26 cellular contexts compared by ENCODE assay signal in the genomic region with DNA sequence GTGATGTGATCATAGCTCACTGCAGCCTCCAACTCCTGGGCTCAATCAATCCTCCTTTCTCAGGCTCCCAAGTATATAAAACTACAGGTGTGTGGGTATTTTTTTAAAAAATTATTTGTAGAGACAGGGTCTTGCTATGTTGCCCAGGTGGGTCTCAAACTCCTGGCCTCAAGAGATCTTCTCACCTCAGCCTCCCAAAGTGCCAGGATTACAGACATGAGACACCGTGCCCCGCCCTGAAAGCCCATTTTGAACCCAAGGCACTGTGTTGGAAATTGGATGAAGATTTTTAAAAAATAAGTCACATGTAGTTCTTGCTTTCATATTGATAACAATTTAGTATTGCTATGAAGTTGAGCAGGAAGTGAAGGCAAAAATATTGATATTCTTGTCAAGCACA.
DNase-seq lines count a peak whose midpoint lies in the region; ATAC-seq, FAIRE-seq and TF ChIP-seq lines count a peak whose summit lies in the region.
"Had no signal": no experiment of that assay in that cellular context is flagged by ENCODE, and none has a peak within 500 bp of the region (broad histone marks: within the 10 kb centered on the region; RNA-seq: fewer than 3 reads in every experiment).

No MANE protein-coding gene starts in this region.

- H3K27me3 ChIP-seq in PC-9 (ENCODE audit: insufficient read depth, low read depth) (no peaks in the 10 kb centered on the region), mesendoderm (ENCODE audit: insufficient read depth, low read length, poor library complexity) (no peaks in the 10 kb centered on the region), rectal smooth muscle tissue (ENCODE audit: control insufficient read depth, insufficient read depth, low read length) (no peaks in the 10 kb centered on the region)
- H3K27me3 ChIP-seq: left lung, neural progenitor cell, tibial nerve had no signal

- peaks cover 45% of the 10 kb centered on the region for H3K4me1 ChIP-seq in A549
- H3K4me1 ChIP-seq in PC-9 (replicated peaks; ENCODE audit: insufficient read depth) = peaks cover 82% of the 10 kb centered on the region
- H3K4me1 ChIP-seq in mesendoderm (ENCODE audit: control insufficient read depth, low read depth, low read length) = peaks cover 5% of the 10 kb centered on the region
- H3K4me1 ChIP-seq in rectal smooth muscle tissue (ENCODE audit: control insufficient read depth, insufficient read depth, low read length) = peaks cover 37% of the 10 kb centered on the region

- TF ChIP-seq RAD21 in A549 (conservative IDR thresholded peaks at IDR 0.05 in 1 of 2, IDR thresholded peaks at IDR 0.05 in 1 of 2) = no peak

- ATAC-seq in A549 = no peak
- ATAC-seq: activated naive CD4-positive, alpha-beta T cell treated with anti-CD3 and anti-CD28 coated beads, Interleukin-2, amount 50 U/mL, for 72 hours; stimulated activated naive CD8-positive, alpha-beta T cell treated with anti-CD3 and anti-CD28 coated beads, Interleukin-15, Interleukin-2, amounts not matched to agents 100 U/mL and 50 U/mL, for 24 hours had no signal

- peaks cover 35% of the 10 kb centered on the region for H3F3A ChIP-seq in PC-9 (ENCODE audit: insufficient read depth, low read depth)

- H2BK120ac ChIP-seq in mesendoderm (ENCODE audit: low read depth, low read length) = peak overlapping the region; percentile 33

- no peak for TF ChIP-seq EP300 in A549 (IDR thresholded peaks at IDR 0.05)

- TF ChIP-seq POLR2A in A549 (IDR thresholded peaks at IDR 0.05; ENCODE audit: low read length) = no peak

- H3K79me1 ChIP-seq in mesendoderm (ENCODE audit: low read length) = no peaks in the 10 kb centered on the region

- TF ChIP-seq CTCF in A549 (IDR thresholded peaks at IDR 0.05) (no peak), PC-9 (conservative IDR thresholded peaks at IDR 0.05) (no peak)

- H3K18ac ChIP-seq in mesendoderm (ENCODE audit: low read length) = no peak overlapping the region

- H2AFZ ChIP-seq in PC-9 = no peak overlapping the region
- H2AFZ ChIP-seq: neural progenitor cell had no signal

- H3K4me3 ChIP-seq in A549 = no peak overlapping the region
- H3K4me3 ChIP-seq in PC-9 = no peak overlapping the region
- H3K4me3 ChIP-seq in mesendoderm (ENCODE audit: low read length) = no peak overlapping the region
- H3K4me3 ChIP-seq in rectal smooth muscle tissue (ENCODE audit: low read length) = no peak overlapping the region
- H3K4me3 ChIP-seq: left lung, neural progenitor cell, tibial nerve had no signal

- no peak overlapping the region for H2BK15ac ChIP-seq in mesendoderm (replicated peaks; ENCODE audit: low read depth)

- BruUV-seq in PC-9 (replicated peaks; lab: Mats Ljungman, UMichigan) = no TSS peak

- no peak overlapping the region for H4K8ac ChIP-seq in mesendoderm (ENCODE audit: low read depth, low read length)

- H3K9me3 ChIP-seq in A549 (no peaks in the 10 kb centered on the region), PC-9 (ENCODE audit: insufficient read depth, low read depth) (no peaks in the 10 kb centered on the region)
- H3K9me3 ChIP-seq: left lung, tibial nerve had no signal

- no peaks in the 10 kb centered on the region for H3K36me3 ChIP-seq in PC-9 (ENCODE audit: low read depth)
- no peaks in the 10 kb centered on the region for H3K36me3 ChIP-seq in mesendoderm (ENCODE audit: control insufficient read depth, insufficient read depth, low read length)
- H3K36me3 ChIP-seq in rectal smooth muscle tissue (ENCODE audit: control insufficient read depth, insufficient read depth, low read length) = no peaks in the 10 kb centered on the region
- H3K36me3 ChIP-seq: left lung, neural progenitor cell, tibial nerve had no signal

- H4K5ac ChIP-seq in mesendoderm (ENCODE audit: low read length) = no peak overlapping the region

- no peaks in the 10 kb centered on the region for H3K9me2 ChIP-seq in PC-9 (ENCODE audit: insufficient read depth)

- no peak for DNase-seq in A549 (ENCODE audit: low read depth in 1 of 2, low spot score in 1 of 2)
- DNase-seq in PC-9 = no peak
- no peak for DNase-seq in mesendoderm
- DNase-seq in ureter (ENCODE audit: low spot score) = no peak
- no peak for DNase-seq in H4 (ENCODE audit: low spot score)
- DNase-seq in NCI-H2227 (lab: John Stamatoyannopoulos, UW; ENCODE audit: unreplicated experiment) = no peak
- no peak for DNase-seq in D341Med (ENCODE audit: low spot score)
- DNase-seq: activated T-cell treated with anti-CD3 and anti-CD28 coated beads for 4 hours; aorta; central memory CD4-positive, alpha-beta T cell; dermis blood vessel endothelial cell; DMS79; GDM1; HCEC 1CT; left lung; NCI-H1417 treated with DMSO at 0.1 percent for 48 hours; NCI-H2107; NCI-H446; NCI-H82; RPMI8226; stimulated activated naive CD8-positive, alpha-beta T cell treated with anti-CD3 and anti-CD28 coated beads, Interleukin-15, Interleukin-2, amounts not matched to agents 100 U/mL and 50 U/mL, for 24 hours had no signal

- H3K56ac ChIP-seq in mesendoderm (ENCODE audit: low read length) = peak overlapping the region; percentile 8

- H3K9ac ChIP-seq in mesendoderm (ENCODE audit: low read length) (no peak overlapping the region), rectal smooth muscle tissue (ENCODE audit: low read length) (no peak overlapping the region)
- H3K9ac ChIP-seq: KMS-11, neural progenitor cell had no signal

- POLR2A ChIA-PET in A549 (lab: Yijun Ruan, JAX) (no interaction called here), PC-9 (lab: Charles Lee; ENCODE audit: unreplicated experiment) (interaction anchor here (0.6 to 1.7 kb wide), 2 partner anchors 56 to 227 kb away, joined by 6 to 9 read pairs; no protein-coding TSS in a partner anchor)

- intact Hi-C loops in PC-9 (cut with micrococcal nuclease; ENCODE audit: unreplicated experiment) = loop anchor here (5.0 kb wide), 2 partner anchors 225 to 635 kb away; partner anchors contain the start of gene IGFBP5

- FAIRE-seq in A549 (lab: Jason Lieb, UNC) = no peak

- H3K4ac ChIP-seq in mesendoderm (ENCODE audit: low read depth, low read length) = peak overlapping the region; percentile 65

- H2BK5ac ChIP-seq in mesendoderm (ENCODE audit: low read length) = no peak overlapping the region

- CTCF ChIA-PET in A549 (lab: Yijun Ruan, JAX) = no interaction called here
- CTCF ChIA-PET in PC-9 (lab: Charles Lee) = no interaction called here

- no peak overlapping the region for H2AK5ac ChIP-seq in mesendoderm (ENCODE audit: low read length)

- peak overlapping the region; percentile 60; the same call in 2 of the 3 replicates for H3K4me2 ChIP-seq in A549
- H3K4me2 ChIP-seq in PC-9 = peak overlapping the region; percentile 34
- H3K4me2 ChIP-seq in mesendoderm (ENCODE audit: low read length) = no peak overlapping the region
- H3K4me2 ChIP-seq: KMS-11 had no signal

- no peaks in the 10 kb centered on the region for H4K20me1 ChIP-seq in PC-9 (ENCODE audit: insufficient read depth)

- no peaks in the 10 kb centered on the region for H3K79me2 ChIP-seq in PC-9 (ENCODE audit: low read depth)
- H3K79me2 ChIP-seq in mesendoderm (ENCODE audit: control insufficient read depth, insufficient read depth, low read length) = no peaks in the 10 kb centered on the region

- no peak overlapping the region for H3K23ac ChIP-seq in mesendoderm (ENCODE audit: low read length)

- H3K27ac ChIP-seq in A549 = peak overlapping the region; percentile 83 to 84
- peak overlapping the region; percentile 79 for H3K27ac ChIP-seq in PC-9
- no peak overlapping the region for H3K27ac ChIP-seq in mesendoderm (ENCODE audit: low read depth, low read length)
- peak overlapping the region; percentile 68 for H3K27ac ChIP-seq in rectal smooth muscle tissue (ENCODE audit: low read depth, low read length)
- H3K27ac ChIP-seq: KMS-11 had no signal

- WGBS in A549 (ENCODE audit: missing lambda C conversion rate) = 85% methylated on average over 2 of the region's 2 CpGs
- WGBS in mesendoderm (ENCODE audit: extremely low coverage, insufficient coverage, low lambda C conversion rate) = no CpG with 5 or more reads among the region's 2 CpGs

TF ChIP-seq in A549, 52 proteins besides CTCF, POLR2A, EP300 and RAD21 (continues in another document):
- TF ChIP-seq, protein P1, sequence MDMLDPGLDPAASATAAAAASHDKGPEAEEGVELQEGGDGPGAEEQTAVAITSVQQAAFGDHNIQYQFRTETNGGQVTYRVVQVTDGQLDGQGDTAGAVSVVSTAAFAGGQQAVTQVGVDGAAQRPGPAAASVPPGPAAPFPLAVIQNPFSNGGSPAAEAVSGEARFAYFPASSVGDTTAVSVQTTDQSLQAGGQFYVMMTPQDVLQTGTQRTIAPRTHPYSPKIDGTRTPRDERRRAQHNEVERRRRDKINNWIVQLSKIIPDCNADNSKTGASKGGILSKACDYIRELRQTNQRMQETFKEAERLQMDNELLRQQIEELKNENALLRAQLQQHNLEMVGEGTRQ (IDR thresholded peaks at IDR 0.05) = no peak
- TF ChIP-seq ZNF302 (CRISPR knock-in tag; IDR thresholded peaks at IDR 0.05) (no peak), ESRRA (IDR thresholded peaks at IDR 0.05; ENCODE audit: borderline replicate concordance, low read length) (no peak), CBX2 (IDR thresholded peaks at IDR 0.05; ENCODE audit: borderline replicate concordance, low read depth) (no peak), RCOR1 (IDR thresholded peaks at IDR 0.05; ENCODE audit: low read depth, low read length) (no peak), MAX (IDR thresholded peaks at IDR 0.05) (no peak), TP53 (CRISPR knock-in tag; IDR thresholded peaks at IDR 0.05) (no peak), HMGXB4 (CRISPR knock-in tag; IDR thresholded peaks at IDR 0.05; ENCODE audit: borderline replicate concordance) (no peak), ZSCAN20 (CRISPR knock-in tag; IDR thresholded peaks at IDR 0.05) (no peak), FOSL2 (IDR thresholded peaks at IDR 0.05) (no peak), FOSL2 (CRISPR knock-in tag; IDR thresholded peaks at IDR 0.05) (no peak), RFX5 (IDR thresholded peaks at IDR 0.05) (no peak), CHD2 (IDR thresholded peaks at IDR 0.05; ENCODE audit: low read length, partially characterized antibody) (no peak), EHF (CRISPR knock-in tag; IDR thresholded peaks at IDR 0.05) (no peak)
